In genomic region chr15:86021281-86022264, GRCh38 we compare ENCODE assay signal across 19 cellular contexts. TPM values are rescaled to one million over a fixed set of nuclear protein-coding genes. Genes with fewer than 3 reads are reported as not detected.
DNase-seq lines count a peak whose midpoint lies in the region; ATAC-seq and TF ChIP-seq lines count a peak whose summit lies in the region.
"Had no signal": no experiment of that assay in that cellular context is flagged by ENCODE, and none has a peak within 500 bp of the region (broad histone marks: within the 10 kb centered on the region; RNA-seq: fewer than 3 reads in every experiment).

No MANE protein-coding gene starts in this region.

- no peak for TF ChIP-seq RAD21 in HCT116 (IDR thresholded peaks at IDR 0.05; ENCODE audit: low read depth)
- TF ChIP-seq RAD21 in SK-N-SH (IDR thresholded peaks at IDR 0.05; ENCODE audit: low read length): no peak

- RAD21 ChIA-PET in HCT116 (lab: Charles Lee; ENCODE audit: low non-redundant PET in 1 of 2, low total read pairs in 2 of 2, uncharacterized antibody in 2 of 2, unreplicated experiment in 2 of 2): no interaction called here

- H3K4me2 ChIP-seq in HCT116 (ENCODE audit: low read length) (no peak overlapping the region), SK-N-SH (no peak overlapping the region)

- H3K9me3 ChIP-seq in A673 (ENCODE audit: low read depth, low read length, poor library complexity, severe bottlenecking) (no peaks in the 10 kb centered on the region), HCT116 (ENCODE audit: control insufficient read depth in 1 of 2, insufficient read depth in 1 of 2, low read depth in 1 of 2, low read length in 2 of 2) (no peaks in the 10 kb centered on the region), SK-N-SH (no peaks in the 10 kb centered on the region)
- H3K9me3 ChIP-seq: ascending aorta had no signal

- H3K4me1 ChIP-seq in A673 (ENCODE audit: insufficient read depth, low read length, poor library complexity, severe bottlenecking) (no peaks in the 10 kb centered on the region), HCT116 (ENCODE audit: control insufficient read depth in 1 of 2, insufficient read depth in 2 of 2, low read length in 2 of 2) (no peaks in the 10 kb centered on the region), SK-N-SH (ENCODE audit: control insufficient read depth in 1 of 2, insufficient read depth in 2 of 2, low read depth in 1 of 2, low read length in 1 of 2) (peaks cover 0 to 9% of the 10 kb centered on the region in 2 experiments; a peak in 2 of 4 replicates)
- H3K4me1 ChIP-seq: parathyroid adenoma had no signal

- WGBS in SK-N-SH (ENCODE audit: low lambda C conversion rate): 6% methylated on average over 5 of the region's 5 CpGs

- no peak for TF ChIP-seq POLR2A in HCT116 (IDR thresholded peaks at IDR 0.05; ENCODE audit: borderline replicate concordance, extremely low read depth, insufficient read depth, insufficient read length)

- TF ChIP-seq CTCF in A673 (conservative IDR thresholded peaks at IDR 0.05; ENCODE audit: low read depth, low read length) (no peak), HCT116 (IDR thresholded peaks at IDR 0.05 in 2 of 3, conservative IDR thresholded peaks at IDR 0.05 in 1 of 3; ENCODE audit: borderline replicate concordance in 1 of 3, insufficient read depth in 1 of 3, low read depth in 2 of 3, low read length in 2 of 3) (no peak), SK-N-SH (IDR thresholded peaks at IDR 0.05) (no peak)

- H3K79me2 ChIP-seq in HCT116 (ENCODE audit: insufficient read depth, low read length): no peaks in the 10 kb centered on the region
- no peaks in the 10 kb centered on the region for H3K79me2 ChIP-seq in SK-N-SH (ENCODE audit: insufficient read depth)
- H3K79me2 ChIP-seq: parathyroid adenoma had no signal

- H3K27me3 ChIP-seq in A673 (replicated peaks; ENCODE audit: insufficient read depth, low read depth, low read length, poor library complexity): peaks cover 10% of the 10 kb centered on the region
- no peaks in the 10 kb centered on the region for H3K27me3 ChIP-seq in HCT116 (ENCODE audit: insufficient read depth, low read length)
- no peaks in the 10 kb centered on the region for H3K27me3 ChIP-seq in SK-N-SH (ENCODE audit: insufficient read depth)
- H3K27me3 ChIP-seq: ascending aorta had no signal

- peak in 1 of 2 experiments; percentile 38; a peak in 1 of 4 replicates for TF ChIP-seq EP300 in SK-N-SH (IDR thresholded peaks at IDR 0.05; ENCODE audit: borderline replicate concordance in 1 of 2, low read depth in 1 of 2, low read length in 1 of 2)

- H3K4me3 ChIP-seq in A673 (ENCODE audit: low read depth, low read length, poor library complexity, severe bottlenecking) (no peak overlapping the region), HCT116 (replicated peaks in 1 of 2; ENCODE audit: low read depth in 1 of 2, low read length in 2 of 2) (no peak overlapping the region), SK-N-SH (ENCODE audit: low read depth in 2 of 2, low read length in 1 of 2) (no peak overlapping the region)
- H3K4me3 ChIP-seq: ascending aorta, K562 had no signal

- ATAC-seq in HCT116: peak; percentile 58; the same call in 1 of the 2 replicates
- peak; percentile 49 for ATAC-seq in left colon
- no peak for ATAC-seq in HG03196 (IDR thresholded peaks at IDR 0.05; ENCODE audit: unreplicated experiment)
- no peak for ATAC-seq in GM19351 (IDR thresholded peaks at IDR 0.05; ENCODE audit: unreplicated experiment)
- ATAC-seq in GM19467 (IDR thresholded peaks at IDR 0.05; ENCODE audit: unreplicated experiment): no peak
- ATAC-seq: K562 had no signal

- no peaks in the 10 kb centered on the region for H3K36me3 ChIP-seq in A673 (ENCODE audit: insufficient read depth, low read length, poor library complexity, severe bottlenecking)
- no peaks in the 10 kb centered on the region for H3K36me3 ChIP-seq in HCT116 (ENCODE audit: control insufficient read depth in 1 of 2, insufficient read depth in 2 of 2, low read length in 2 of 2)
- no peaks in the 10 kb centered on the region for H3K36me3 ChIP-seq in SK-N-SH (replicated peaks in 1 of 2; ENCODE audit: control insufficient read depth in 1 of 2, insufficient read depth in 2 of 2, low read length in 1 of 2)
- H3K36me3 ChIP-seq: ascending aorta had no signal

- H2AFZ ChIP-seq in HCT116 (ENCODE audit: low read depth, low read length, poor library complexity, severe bottlenecking) (no peak overlapping the region), SK-N-SH (ENCODE audit: low read depth) (peak overlapping the region; percentile 26; the same call in 1 of the 2 replicates)
- H2AFZ ChIP-seq: parathyroid adenoma had no signal

- H3K27ac ChIP-seq in A673 (ENCODE audit: low read depth, low read length, poor library complexity, severe bottlenecking) (no peak overlapping the region), HCT116 (ENCODE audit: low read depth, low read length) (no peak overlapping the region), SK-N-SH (ENCODE audit: low read depth in 2 of 2, low read length in 1 of 2) (no peak overlapping the region)
- H3K27ac ChIP-seq: ascending aorta, parathyroid adenoma had no signal

- DNase-seq in A673 (ENCODE audit: low spot score): peak; percentile 4
- no peak for DNase-seq in HCT116 (ENCODE audit: low read depth, low spot score)
- DNase-seq in SK-N-SH: peak; percentile 29
- peak; percentile 19 to 25 for DNase-seq in left colon
- DNase-seq in putamen (ENCODE audit: low spot score): no peak
- DNase-seq: activated CD4-positive, alpha-beta T cell treated with anti-CD3 and anti-CD28 coated beads, Interleukin-2, amount 50 U/mL, for 4 hours; AML-193; DMS79; NCI-H1436 treated with DMSO at 0.1 percent for 48 hours; NCI-H526; RPMI8226; T-helper 9 cell had no signal

- POLR2A ChIA-PET in A673 (lab: Charles Lee; ENCODE audit: low non-redundant PET): no interaction called here
- POLR2A ChIA-PET in HCT116 (lab: Charles Lee): no interaction called here
- POLR2A ChIA-PET in SK-N-SH (lab: Yijun Ruan, JAX): no interaction called here

- H3K9ac ChIP-seq in HCT116 (ENCODE audit: low read length) (no peak overlapping the region), SK-N-SH (no peak overlapping the region)
- H3K9ac ChIP-seq: parathyroid adenoma had no signal

- intact Hi-C loops in A673 (cut with micrococcal nuclease; ENCODE audit: unreplicated experiment): no loop called here
- intact Hi-C loops in HCT116 (cut with micrococcal nuclease): no loop called here
- intact Hi-C loops in left colon (cut with DNase I, micrococcal nuclease): no loop called here

- H3K9me2 ChIP-seq in HCT116 (ENCODE audit: insufficient read depth): no peaks in the 10 kb centered on the region
- no peaks in the 10 kb centered on the region for H3K9me2 ChIP-seq in SK-N-SH

- H4K20me1 ChIP-seq in HCT116 (ENCODE audit: insufficient read depth) (no peaks in the 10 kb centered on the region), SK-N-SH (ENCODE audit: insufficient read depth) (no peaks in the 10 kb centered on the region)

- no TSS peak for BruUV-seq in A673 (replicated peaks; lab: Mats Ljungman, UMichigan)
- no TSS peak for BruUV-seq in HCT116 (replicated peaks; lab: Mats Ljungman, UMichigan)

- CTCF ChIA-PET in A673 (lab: Charles Lee) (no interaction called here), HCT116 (lab: Charles Lee) (no interaction called here), SK-N-SH (lab: Yijun Ruan, JAX) (no interaction called here)

- H3F3A ChIP-seq in SK-N-SH (replicated peaks; ENCODE audit: insufficient read depth): no peaks in the 10 kb centered on the region

TF ChIP-seq in HCT116, 20 proteins besides CTCF, POLR2A, EP300 and RAD21:
- no peak for TF ChIP-seq EGR1 (IDR thresholded peaks at IDR 0.05; ENCODE audit: low read depth)
- TF ChIP-seq MAX (IDR thresholded peaks at IDR 0.05): no peak
- no peak for TF ChIP-seq CEBPB (IDR thresholded peaks at IDR 0.05; ENCODE audit: low read depth)
- no peak for TF ChIP-seq SRF (IDR thresholded peaks at IDR 0.05; ENCODE audit: low read depth)

TF ChIP-seq in SK-N-SH, 30 proteins besides CTCF, POLR2A, EP300 and RAD21 (continues in another document):
- TF ChIP-seq FOSL2 (IDR thresholded peaks at IDR 0.05; ENCODE audit: borderline replicate concordance, low read depth) (peak; percentile 83), RFX5 (IDR thresholded peaks at IDR 0.05; ENCODE audit: low read length) (no peak), JUND (IDR thresholded peaks at IDR 0.05) (peak; percentile 76), YY1 (IDR thresholded peaks at IDR 0.05; ENCODE audit: low read depth) (no peak), ZBTB33 (IDR thresholded peaks at IDR 0.05; ENCODE audit: borderline replicate concordance, low read depth) (no peak), NFIC (IDR thresholded peaks at IDR 0.05; ENCODE audit: borderline replicate concordance) (peak; percentile 92), TCF12 (IDR thresholded peaks at IDR 0.05) (peak; percentile 53; the same call in 1 of the 2 replicates), IRF3 (IDR thresholded peaks at IDR 0.05; ENCODE audit: low read depth, low read length) (no peak)

RNA-seq across cellular contexts. Expression of gene AGBL1, which starts 58.1 kb away (rescaled TPM):
- total RNA-seq in A673 (2021): not detected in 2 replicates
- total RNA-seq in HCT116 (2021; ENCODE audit: unreplicated experiment): not detected
- not detected in 2 replicates for polyA plus RNA-seq in HCT116 (2012)
- not detected in 2 replicates for polyA plus RNA-seq in SK-N-SH (2012; rRNA removed)
- not detected in 2 replicates for polyA plus RNA-seq in SK-N-SH (2012; cell fraction: cytosol; rRNA removed)
- polyA plus RNA-seq in SK-N-SH (2012; cell fraction: nucleus; rRNA removed): 0.06 TPM in 1 of 2 replicates, not detected in the other
- total RNA-seq in left colon: under 1 TPM; 0.22 to 0.34 TPM
- total RNA-seq: ascending aorta, fibroblast of villous mesenchyme, K562 had no signal
- polyA plus RNA-seq: K562 had no signal

Comparison
In these comparisons a context has a peak if more than half of its experiments do, and no peak if none do; other contexts are left out.
1. DNase-seq: peak in A673 (single experiment), SK-N-SH (single experiment) and left colon (2 of 2); none in HCT116 (single experiment) and putamen (single experiment).
2. ATAC-seq: peak in HCT116 (single experiment) and left colon (single experiment); none in HG03196 (single experiment), GM19351 (single experiment) and GM19467 (single experiment).